ENCODE assay signal across 8 cellular contexts in the genomic region with DNA sequence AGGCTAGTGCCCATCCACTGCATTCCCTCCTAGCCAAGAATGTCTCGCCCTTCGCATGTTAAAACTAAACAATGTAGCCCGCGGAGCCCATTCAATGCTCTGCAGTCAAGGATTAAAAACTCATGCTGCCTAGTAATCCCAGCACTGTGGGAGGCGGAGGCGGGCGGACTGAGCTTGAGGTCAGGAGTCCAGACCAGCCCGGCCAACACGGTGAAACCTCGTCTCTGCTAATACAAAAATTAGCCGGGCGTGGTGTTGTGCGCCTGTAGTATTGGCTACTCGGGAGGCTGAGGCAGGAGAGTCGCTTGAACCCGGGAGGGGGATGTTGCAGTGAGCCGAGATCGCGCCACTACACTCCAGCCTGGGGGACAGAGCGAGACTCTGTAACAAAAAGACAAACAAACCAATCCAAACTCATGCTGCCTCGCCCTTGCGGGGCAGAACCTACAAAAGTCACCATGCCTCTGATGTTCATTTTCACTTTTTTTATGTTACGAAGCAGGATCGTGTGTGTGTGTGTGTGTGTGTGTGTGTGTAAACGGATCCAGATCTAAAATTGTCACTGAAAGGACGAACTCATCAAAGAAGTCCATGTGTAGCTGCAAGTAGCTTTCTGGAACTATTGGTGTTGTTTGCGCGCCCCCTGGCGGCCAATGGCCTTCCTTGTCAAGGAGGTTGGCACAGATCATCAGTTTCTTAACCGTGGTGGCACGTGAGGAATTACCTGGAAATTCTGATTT. TPM values are rescaled to one million over a fixed set of nuclear protein-coding genes. Genes with fewer than 3 reads are reported as not detected.
DNase-seq lines count a peak whose midpoint lies in the region; ATAC-seq and TF ChIP-seq lines count a peak whose summit lies in the region.

No MANE protein-coding gene starts in this region.

- peak overlapping the region; percentile 68 for H3K4me3 ChIP-seq in PC-3 (ENCODE audit: low read length)
- H3K4me3 ChIP-seq in esophagus squamous epithelium = peak overlapping the region in 3 of 4 donors; percentile 23 to 54 (median 30)
- peak overlapping the region; percentile 21 to 69 for H3K4me3 ChIP-seq in muscle layer of colon (ENCODE audit: low read depth in 1 of 2, low read length in 2 of 2)

- peak; percentile 84 for TF ChIP-seq CTCF in PC-3 (conservative IDR thresholded peaks at IDR 0.05; ENCODE audit: low read depth, low read length)
- peak; percentile 84 to 96 (median 91) for TF ChIP-seq CTCF in esophagus squamous epithelium (IDR thresholded peaks at IDR 0.05)

- POLR2A ChIA-PET in PC-3 (lab: Charles Lee; ENCODE audit: unreplicated experiment) = interaction anchor here (0.6 kb wide), 1 partner anchor 469 kb away, joined by 4 read pairs; no protein-coding TSS in a partner anchor

- H3K4me1 Mint-ChIP-seq in activated T-cell treated with anti-CD3 and anti-CD28 coated beads, Interleukin-2, amount 50 U/mL, for 24 hours (ENCODE audit: low read depth) = peaks cover 5% of the 10 kb centered on the region

- H4K20me1 ChIP-seq in PC-3 (ENCODE audit: low read length) = no peaks in the 10 kb centered on the region

- H3K4me1 ChIP-seq in PC-3 (ENCODE audit: insufficient read depth, low read length) (0 out of 2 replicates have a peak, but pooled peaks cover 6% of the 10 kb centered on the region), esophagus squamous epithelium (peaks cover 0 to 10% (median 4%) of the 10 kb centered on the region in 3 donors), muscle layer of colon (ENCODE audit: insufficient read depth, low read length) (peaks cover 4% of the 10 kb centered on the region)

- no TSS peak for BruUV-seq in PC-3 (replicated peaks; lab: Mats Ljungman, UMichigan)

- H3K4me3 Mint-ChIP-seq in activated T-cell treated with anti-CD3 and anti-CD28 coated beads, Interleukin-2, amount 50 U/mL, for 24 hours = peak overlapping the region; percentile 23

- intact Hi-C loops in PC-3 (cut with micrococcal nuclease) (loop anchor here (1.0 to 5.0 kb wide), 3 partner anchors 48 to 145 kb away; no protein-coding TSS in a partner anchor), esophagus squamous epithelium (cut with DNase I) (loop anchor here (5.0 to 10.0 kb wide), 4 partner anchors 91 to 323 kb away; no protein-coding TSS in a partner anchor)

- H3K4me2 ChIP-seq in PC-3 (ENCODE audit: low read length) = peak overlapping the region; percentile 90

- no peak overlapping the region for H3K27ac Mint-ChIP-seq in activated T-cell treated with anti-CD3 and anti-CD28 coated beads, Interleukin-2, amount 50 U/mL, for 24 hours

- no peaks in the 10 kb centered on the region for H3K79me2 ChIP-seq in PC-3 (ENCODE audit: low read length)

- H3K36me3 ChIP-seq in PC-3 (ENCODE audit: low read depth, low read length) = no peaks in the 10 kb centered on the region
- no peaks in the 10 kb centered on the region for H3K36me3 ChIP-seq in esophagus squamous epithelium
- H3K36me3 ChIP-seq in muscle layer of colon (ENCODE audit: insufficient read depth, low read length) = no peaks in the 10 kb centered on the region

- H3K9me3 Mint-ChIP-seq in activated T-cell treated with anti-CD3 and anti-CD28 coated beads, Interleukin-2, amount 50 U/mL, for 24 hours = no peaks in the 10 kb centered on the region

- H3K27me3 ChIP-seq in PC-3 (ENCODE audit: low read length) (peaks cover 18% of the 10 kb centered on the region), esophagus squamous epithelium (peaks cover 0 to 56% (median 0%) of the 10 kb centered on the region in 4 donors), muscle layer of colon (ENCODE audit: control insufficient read depth in 1 of 2, insufficient read depth in 2 of 2, low read length in 2 of 2) (no peaks in the 10 kb centered on the region)

- H3K9me3 ChIP-seq in PC-3 (ENCODE audit: low read length) (no peaks in the 10 kb centered on the region), esophagus squamous epithelium (no peaks in the 10 kb centered on the region), muscle layer of colon (ENCODE audit: low read length) (no peaks in the 10 kb centered on the region)

- H3K27ac ChIP-seq in PC-3 (ENCODE audit: low read length) = no peak overlapping the region
- no peak overlapping the region for H3K27ac ChIP-seq in esophagus squamous epithelium
- no peak overlapping the region for H3K27ac ChIP-seq in muscle layer of colon (ENCODE audit: low read depth, low read length)

- CTCF ChIA-PET in PC-3 (lab: Charles Lee) = interaction anchor here (0.6 to 1.1 kb wide), 9 partner anchors 50 to 468 kb away, joined by 3 to 13 read pairs (median 4); no protein-coding TSS in a partner anchor

- DNase-seq in DMS 273 (lab: John Stamatoyannopoulos, UW; ENCODE audit: unreplicated experiment) = peak; percentile 92
- DNase-seq in KG1 (lab: John Stamatoyannopoulos, UW) = peak; percentile 65
- peak; percentile 92 for DNase-seq in PC-3
- DNase-seq in activated T-cell treated with anti-CD3 and anti-CD28 coated beads, Interleukin-2, amount 50 U/mL, for 24 hours = peak; percentile 94
- DNase-seq in esophagus squamous epithelium (lab: John Stamatoyannopoulos, UW) = peak; percentile 26
- peak; percentile 83 for DNase-seq in stimulated activated CD8-positive, alpha-beta memory T cell treated with anti-CD3 and anti-CD28 coated beads, Interleukin-4, amount 100 ng/mL, for 24 hours (ENCODE audit: low read depth)

- H3F3A ChIP-seq in PC-3 (ENCODE audit: low read length, unreplicated experiment) = no peaks in the 10 kb centered on the region

- H2AFZ ChIP-seq in PC-3 (ENCODE audit: low read length) = peak overlapping the region; percentile 96

- H3K36me3 Mint-ChIP-seq in activated T-cell treated with anti-CD3 and anti-CD28 coated beads, Interleukin-2, amount 50 U/mL, for 24 hours (ENCODE audit: low read depth) = no peaks in the 10 kb centered on the region

- no peak overlapping the region for H3K9ac ChIP-seq in PC-3 (ENCODE audit: low read length)
- H3K9ac ChIP-seq in muscle layer of colon (ENCODE audit: low read length) = no peak overlapping the region

- peaks cover 28% of the 10 kb centered on the region for H3K27me3 Mint-ChIP-seq in activated T-cell treated with anti-CD3 and anti-CD28 coated beads, Interleukin-2, amount 50 U/mL, for 24 hours

- H3K9me2 ChIP-seq in PC-3 (replicated peaks; ENCODE audit: low read length) = no peaks in the 10 kb centered on the region

- 8 to 17% methylated on average over 20 of the region's 31 CpGs for WGBS in esophagus squamous epithelium, 2 donors

- no peak for TF ChIP-seq POLR2A in esophagus squamous epithelium (IDR thresholded peaks at IDR 0.05)

- ATAC-seq in PC-3 (peak; percentile 78), GM21381 (IDR thresholded peaks at IDR 0.05; ENCODE audit: unreplicated experiment) (no peak)

RNA-seq across cellular contexts. Expression of a gene that starts 54.8 kb away (rescaled TPM):
- total RNA-seq in PC-3 (2014; rRNA removed) (not detected in 2 replicates), esophagus squamous epithelium (1 to 10 TPM in 3 of 4 donors, not detected in 1; 1.1 to 2.1 (median 1.4) TPM)

RNA-seq across cellular contexts. Expression of a gene that starts 54.9 kb away (rescaled TPM):
- total RNA-seq in PC-3 (2014; rRNA removed) = 106 and 151 TPM in 2 replicates
- 10 to 100 TPM; 40.1 to 71.5 (median 43.8) TPM for total RNA-seq in esophagus squamous epithelium

Comparison
In these comparisons a context has a peak if more than half of its experiments do, and no peak if none do; other contexts are left out.
1. DNase-seq: peak in every context shown above with its lines; median percentile 94 in activated T-cell treated with anti-CD3 and anti-CD28 coated beads, Interleukin-2, amount 50 U/mL, for 24 hours; 92 in DMS 273; 92 in PC-3; 83 in stimulated activated CD8-positive, alpha-beta memory T cell treated with anti-CD3 and anti-CD28 coated beads, Interleukin-4, amount 100 ng/mL, for 24 hours; 65 in KG1; 26 in esophagus squamous epithelium.